ENCODE assay signal across 8 cellular contexts in the genomic region with DNA sequence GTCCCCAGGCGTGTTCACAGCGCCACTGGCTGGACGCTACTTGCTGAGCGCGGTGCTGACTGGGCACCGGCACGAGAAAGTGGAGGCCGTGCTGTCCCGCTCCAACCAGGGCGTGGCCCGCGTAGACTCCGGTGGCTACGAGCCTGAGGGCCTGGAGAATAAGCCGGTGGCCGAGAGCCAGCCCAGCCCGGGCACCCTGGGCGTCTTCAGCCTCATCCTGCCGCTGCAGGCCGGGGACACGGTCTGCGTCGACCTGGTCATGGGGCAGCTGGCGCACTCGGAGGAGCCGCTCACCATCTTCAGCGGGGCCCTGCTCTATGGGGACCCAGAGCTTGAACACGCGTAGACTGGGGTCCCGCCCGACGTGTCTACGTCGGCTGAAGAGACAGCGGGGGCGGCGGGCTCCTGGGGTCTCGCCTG. TPM values are rescaled to one million over a fixed set of nuclear protein-coding genes. Genes with fewer than 3 reads are reported as not detected.
A peak's percentile ranks its signal among the peaks of the same experiment; 100 is the strongest.
DNase-seq lines count a peak whose midpoint lies in the region; ATAC-seq and TF ChIP-seq lines count a peak whose summit lies in the region.

No MANE protein-coding gene starts in this region.

- peak overlapping the region; percentile 76; the same call in 1 of the 2 replicates for H3K9ac ChIP-seq in KMS-11

- H3K4me1 ChIP-seq in CD8-positive, alpha-beta T cell (ENCODE audit: insufficient read depth, low read length) = peaks cover 33% of the 10 kb centered on the region
- H3K4me1 ChIP-seq in KMS-11 (ENCODE audit: low read depth, poor library complexity, severe bottlenecking) = peaks cover 18% of the 10 kb centered on the region

- H3K27ac ChIP-seq in CD8-positive, alpha-beta T cell (ENCODE audit: low read depth, low read length) = peak overlapping the region; percentile 82
- no peak overlapping the region for H3K27ac ChIP-seq in KMS-11

- intact Hi-C loops in CD8-positive, alpha-beta T cell (cut with DNase I, micrococcal nuclease) = loop anchor here (1.0 to 10.0 kb wide), 15 partner anchors 14 to 349 kb away; a partner anchor contains a TSS

- no peak for ATAC-seq in CD8-positive, alpha-beta T cell
- ATAC-seq in GM19324 (IDR thresholded peaks at IDR 0.05; ENCODE audit: low FRiP score, unreplicated experiment) (peak; percentile 3), HG02588 (IDR thresholded peaks at IDR 0.05; ENCODE audit: unreplicated experiment) (no peak)

- H3K4me3 Mint-ChIP-seq in CD8-positive, alpha-beta T cell = peak overlapping the region; percentile 83
- peak overlapping the region; percentile 70 for H3K4me3 Mint-ChIP-seq in mesothelial cell of epicardium

- H3K79me2 ChIP-seq in KMS-11 (ENCODE audit: insufficient read depth, low read depth) = no peaks in the 10 kb centered on the region

- no peaks in the 10 kb centered on the region for H3K27me3 ChIP-seq in CD8-positive, alpha-beta T cell (ENCODE audit: insufficient read depth, low read length)
- no peaks in the 10 kb centered on the region for H3K27me3 ChIP-seq in KMS-11 (ENCODE audit: insufficient read depth, low read depth)

- peak overlapping the region; percentile 80 for H3K4me3 ChIP-seq in CD8-positive, alpha-beta T cell (ENCODE audit: low read depth, low read length)
- H3K4me3 ChIP-seq in KMS-11 (IDR thresholded peaks at IDR 0.05; ENCODE audit: insufficient read depth, low read depth, low read length) (peak overlapping the region; percentile 82), epithelial cell of proximal tubule (ENCODE audit: low read depth, low read length) (peak overlapping the region; percentile 71)

- no peak overlapping the region for H3K27ac Mint-ChIP-seq in CD8-positive, alpha-beta T cell
- no peak overlapping the region for H3K27ac Mint-ChIP-seq in mesothelial cell of epicardium

- peak overlapping the region; percentile 90 for H2AFZ ChIP-seq in KMS-11 (ENCODE audit: low read depth)

- CTCF ChIA-PET in CD8-positive, alpha-beta T cell (lab: Charles Lee) = interaction anchor here (0.7 to 1.6 kb wide), 3 partner anchors 14 to 124 kb away, joined by 3 to 7 read pairs (median 7); a partner anchor contains a TSS

- peak in 4 of 7 experiments; percentile 5 to 38 (median 34) for DNase-seq in CD8-positive, alpha-beta T cell
- peak; percentile 15 for DNase-seq in activated CD4-positive, alpha-beta T cell treated with anti-CD3 and anti-CD28 coated beads, Interleukin-2, amount 50 U/mL, for 1 hour
- DNase-seq in epithelial cell of proximal tubule (ENCODE audit: low read depth) (no peak), mesothelial cell of epicardium (ENCODE audit: low spot score in 2 of 2, unreplicated experiment in 2 of 2) (no peak), stromal cell of bone marrow (ENCODE audit: low read depth) (peak; percentile 47)

- H3K9me3 Mint-ChIP-seq in CD8-positive, alpha-beta T cell = no peaks in the 10 kb centered on the region
- H3K9me3 Mint-ChIP-seq in mesothelial cell of epicardium = no peaks in the 10 kb centered on the region

- H3K27me3 Mint-ChIP-seq in CD8-positive, alpha-beta T cell (ENCODE audit: low read depth) = no peaks in the 10 kb centered on the region
- peaks cover 18% of the 10 kb centered on the region for H3K27me3 Mint-ChIP-seq in mesothelial cell of epicardium (ENCODE audit: low read depth)

- no peaks in the 10 kb centered on the region for H3K36me3 ChIP-seq in CD8-positive, alpha-beta T cell (ENCODE audit: insufficient read depth, low read length)
- no peaks in the 10 kb centered on the region for H3K36me3 ChIP-seq in KMS-11 (ENCODE audit: insufficient read depth)

- no peaks in the 10 kb centered on the region for H3K9me3 ChIP-seq in CD8-positive, alpha-beta T cell (ENCODE audit: low read length)

- H3K36me3 Mint-ChIP-seq in CD8-positive, alpha-beta T cell = no peaks in the 10 kb centered on the region
- H3K36me3 Mint-ChIP-seq in mesothelial cell of epicardium = no peaks in the 10 kb centered on the region

- peaks cover 27% of the 10 kb centered on the region for H3K4me1 Mint-ChIP-seq in CD8-positive, alpha-beta T cell (ENCODE audit: low read depth)
- H3K4me1 Mint-ChIP-seq in mesothelial cell of epicardium = peaks cover 24% of the 10 kb centered on the region

- no peak for TF ChIP-seq CTCF in CD8-positive, alpha-beta T cell (IDR thresholded peaks at IDR 0.05)
- TF ChIP-seq CTCF in KMS-11 (conservative IDR thresholded peaks at IDR 0.05; ENCODE audit: low read depth, low read length) (no peak), epithelial cell of proximal tubule (conservative IDR thresholded peaks at IDR 0.05; ENCODE audit: low read depth, low read length) (peak; percentile 50), mesothelial cell of epicardium (IDR thresholded peaks at IDR 0.05; ENCODE audit: unreplicated experiment) (no peak)

- no peaks in the 10 kb centered on the region for H4K20me1 ChIP-seq in KMS-11 (ENCODE audit: insufficient read depth)

- POLR2A ChIA-PET in CD8-positive, alpha-beta T cell (lab: Charles Lee) = interaction anchor here (1.1 to 4.4 kb wide), 4 partner anchors 11 to 52 kb away, joined by 3 to 31 read pairs (median 4); a partner anchor contains a TSS

- H3K4me2 ChIP-seq in KMS-11 = peak overlapping the region; percentile 68

RNA-seq across cellular contexts. Expression of a gene that starts 0.9 kb away (rescaled TPM):
- total RNA-seq in CD8-positive, alpha-beta T cell = 1 to 10 TPM in 1 of 2 experiments, under 1 TPM in 1; 0.42 to 1.9 TPM
- total RNA-seq in epithelial cell of proximal tubule (5.5 and 6.1 TPM in 2 replicates), mesothelial cell of epicardium (3.3 to 4.1 TPM (median 3.6 TPM) in 3 replicates)

RNA-seq across cellular contexts. Expression of a gene that starts 7.3 kb away (rescaled TPM):
- total RNA-seq in CD8-positive, alpha-beta T cell = under 1 TPM in 1 of 2 experiments, not detected in 1; 0.11 TPM
- total RNA-seq in epithelial cell of proximal tubule = 0.80 and 2.1 TPM in 2 replicates
- 170 to 179 TPM (median 172 TPM) in 3 replicates for total RNA-seq in mesothelial cell of epicardium

RNA-seq across cellular contexts. Expression of a gene that starts 14.2 kb away (rescaled TPM):
- 100 to 1,000 TPM; 252 to 260 TPM for total RNA-seq in CD8-positive, alpha-beta T cell
- total RNA-seq in epithelial cell of proximal tubule (283 and 454 TPM in 2 replicates), mesothelial cell of epicardium (254 to 263 TPM (median 257 TPM) in 3 replicates)

RNA-seq across cellular contexts. Expression of a gene that starts 33.2 kb away (rescaled TPM):
- not detected for total RNA-seq in CD8-positive, alpha-beta T cell
- 1.0 and 2.3 TPM in 2 replicates for total RNA-seq in epithelial cell of proximal tubule
- total RNA-seq in mesothelial cell of epicardium = 1.5 to 3.0 TPM (median 1.8 TPM) in 3 replicates

RNA-seq across cellular contexts. Expression of a gene that starts 34.2 kb away (rescaled TPM):
- total RNA-seq in CD8-positive, alpha-beta T cell = 1 to 10 TPM; 8.0 to 9.7 TPM
- 17.0 and 21.8 TPM in 2 replicates for total RNA-seq in epithelial cell of proximal tubule
- 40.5 to 45.0 TPM (median 43.2 TPM) in 3 replicates for total RNA-seq in mesothelial cell of epicardium

Comparison
In these comparisons a context has a peak if more than half of its experiments do, and no peak if none do; other contexts are left out.
1. DNase-seq: peak in CD8-positive, alpha-beta T cell (4 of 7), activated CD4-positive, alpha-beta T cell treated with anti-CD3 and anti-CD28 coated beads, Interleukin-2, amount 50 U/mL, for 1 hour (single experiment) and stromal cell of bone marrow (single experiment); none in epithelial cell of proximal tubule (single experiment) and mesothelial cell of epicardium (0 of 2).
2. RNA of a gene that starts 7.3 kb away (total RNA-seq): 170 to 179 TPM in mesothelial cell of epicardium; 0.80 to 2.1 TPM in epithelial cell of proximal tubule and 0.11 TPM in CD8-positive, alpha-beta T cell; every median in the first group is over 10 times any median in the second.
3. Peak in every context shown above with its lines, with median percentiles within 50 percentile points of each other: H3K4me3 ChIP-seq.